ENCODE assay signal across 21 cellular contexts in genomic region chr9:33114746-33115145, GRCh38.
"Had no signal": no experiment of that assay in that cellular context is flagged by ENCODE, and none has a peak within 500 bp of the region (broad histone marks: within the 10 kb centered on the region; RNA-seq: fewer than 3 reads in every experiment).

No MANE protein-coding gene starts in this region.

- H3K9me3 Mint-ChIP-seq: activated CD4-positive, alpha-beta T cell treated with anti-CD3 and anti-CD28 coated beads, Interleukin-2, amount 10 ng/mL, durations not matched to agents 7 days and 5 days; natural killer cell treated with Interleukin-12 subunit alpha and Interleukin-12 subunit beta and Interleukin-15 and Interleukin-18, amount 100 ng/mL, for 72 hours; stimulated activated naive CD8-positive, alpha-beta T cell treated with anti-CD3 and anti-CD28 coated beads, Interleukin-15, amount 100 ng/mL, for 72 hours; T-helper 2 cell treated with Interferon-gamma antibody and Interleukin-4, amounts not matched to agents 5 μg/mL and 100 μg/mL, for 36 hours had no signal

- DNase-seq: activated CD4-positive, alpha-beta T cell treated with anti-CD3 and anti-CD28 coated beads, Interleukin-2, amount 10 ng/mL, durations not matched to agents 7 days and 5 days; activated gamma-delta T cell; anterior cingulate cortex; brain microvascular endothelial cell; cerebellar nuclear complex; dermis blood vessel endothelial cell; heart right ventricle; mucosa of descending colon; nucleus accumbens; right cardiac atrium; small intestine; stimulated activated CD4-positive, alpha-beta T cell treated with anti-CD3 and anti-CD28 coated beads, Interleukin-4, amount 100 ng/mL, for 4 hours; stimulated activated CD8-positive, alpha-beta memory T cell treated with anti-CD3 and anti-CD28 coated beads, Interleukin-4, amount 100 ng/mL, for 48 hours; stimulated activated naive CD8-positive, alpha-beta T cell treated with anti-CD3 and anti-CD28 coated beads, Interleukin-15, amount 100 ng/mL, for 72 hours; SW 1271; uterus had no signal

- H3K4me3 ChIP-seq: gastroesophageal sphincter, heart right ventricle, mucosa of descending colon, testis, uterus had no signal

- ATAC-seq: gastroesophageal sphincter; mucosa of descending colon; stimulated activated naive CD8-positive, alpha-beta T cell treated with anti-CD3 and anti-CD28 coated beads, Interleukin-15, amount 100 ng/mL, for 72 hours had no signal

- H3K27ac ChIP-seq: brain microvascular endothelial cell, gastroesophageal sphincter, testis, uterus had no signal

- H3K27ac Mint-ChIP-seq: activated CD4-positive, alpha-beta T cell treated with anti-CD3 and anti-CD28 coated beads, Interleukin-2, amount 10 ng/mL, durations not matched to agents 7 days and 5 days; progenitor cell of endocrine pancreas had no signal

- H3K36me3 ChIP-seq: uterus had no signal

- H3K27me3 Mint-ChIP-seq: activated CD4-positive, alpha-beta T cell treated with anti-CD3 and anti-CD28 coated beads, Interleukin-2, amount 10 ng/mL, durations not matched to agents 7 days and 5 days; natural killer cell treated with Interleukin-12 subunit alpha and Interleukin-12 subunit beta and Interleukin-15 and Interleukin-18, amount 100 ng/mL, for 72 hours; progenitor cell of endocrine pancreas; stimulated activated naive CD8-positive, alpha-beta T cell treated with anti-CD3 and anti-CD28 coated beads, Interleukin-15, amount 100 ng/mL, for 72 hours had no signal

- H3K9me3 ChIP-seq: gastroesophageal sphincter, heart right ventricle, mucosa of descending colon, testis, uterus had no signal

- H3K4me3 Mint-ChIP-seq: activated CD4-positive, alpha-beta T cell treated with anti-CD3 and anti-CD28 coated beads, Interleukin-2, amount 10 ng/mL, durations not matched to agents 7 days and 5 days; stimulated activated naive CD8-positive, alpha-beta T cell treated with anti-CD3 and anti-CD28 coated beads, Interleukin-15, amount 100 ng/mL, for 72 hours; T-helper 2 cell treated with Interferon-gamma antibody and Interleukin-4, amounts not matched to agents 5 μg/mL and 100 μg/mL, for 36 hours had no signal

- H3K4me1 ChIP-seq: testis, uterus had no signal

- H3K27me3 ChIP-seq: brain microvascular endothelial cell, gastroesophageal sphincter, heart right ventricle, testis, uterus had no signal
